ENCODE assay signal across 8 cellular contexts in genomic region chr10:14009315-14010082, GRCh38.
DNase-seq lines count a peak whose midpoint lies in the region; ATAC-seq and TF ChIP-seq lines count a peak whose summit lies in the region.

No MANE protein-coding gene starts in this region.

- peaks cover 4% of the 10 kb centered on the region for H3K23me2 ChIP-seq in H9 (ENCODE audit: insufficient read length, low read depth, low read length, poor library complexity, severe bottlenecking)

- H3K79me2 ChIP-seq in H9 (ENCODE audit: insufficient read depth, low read length): no peaks in the 10 kb centered on the region

- H3K79me1 ChIP-seq in H9 (ENCODE audit: insufficient read depth, low read depth, low read length, poor library complexity, severe bottlenecking): no peaks in the 10 kb centered on the region

- no peaks in the 10 kb centered on the region for H3K36me3 ChIP-seq in neuron (ENCODE audit: insufficient read depth, low read length)

- no peak overlapping the region for H2BK120ac ChIP-seq in H9 (ENCODE audit: low read depth, low read length, poor library complexity, severe bottlenecking)

- no peak overlapping the region for H2AK5ac ChIP-seq in H9 (ENCODE audit: insufficient read length, low read length)

- H3T11ph ChIP-seq in H9 (ENCODE audit: low read length): no peak overlapping the region

- H3K18ac ChIP-seq in H9 (ENCODE audit: insufficient read length, low read depth, low read length): no peak overlapping the region

- peaks cover 11% of the 10 kb centered on the region for H3K4me1 ChIP-seq in H9 (ENCODE audit: insufficient read depth, low read length)
- H3K4me1 ChIP-seq in neuron (ENCODE audit: insufficient read depth, low read length): peaks cover 38% of the 10 kb centered on the region

- H3K4me1 Mint-ChIP-seq in H9: peaks cover 41 to 52% of the 10 kb centered on the region in 2 experiments
- H3K4me1 Mint-ChIP-seq in central memory CD8-positive, alpha-beta T cell: peaks cover 45% of the 10 kb centered on the region

- H2BK5ac ChIP-seq in H9 (ENCODE audit: insufficient read length, low read length): no peak overlapping the region

- no CpG with 5 or more reads among the region's 23 CpGs for WGBS in H9 (ENCODE audit: extremely low coverage, insufficient read length, low lambda C conversion rate)

- peak overlapping the region; percentile 2 for H3K27ac ChIP-seq in H9 (ENCODE audit: insufficient read length, low read depth, low read length)
- H3K27ac ChIP-seq in temporal lobe (ENCODE audit: low read depth, low read length): peak overlapping the region; percentile 27

- H4K5ac ChIP-seq in H9 (ENCODE audit: insufficient read length, low read depth, low read length): no peak overlapping the region

- H3K14ac ChIP-seq in H9 (ENCODE audit: insufficient read depth, low read length): peak overlapping the region; percentile 21; the same call in 1 of the 2 replicates

- no peak overlapping the region for H3K9ac ChIP-seq in H9 (ENCODE audit: extremely low read depth, insufficient read length, low read length)

- no peak for TF ChIP-seq POLR2A in erythroblast (IDR thresholded peaks at IDR 0.05; ENCODE audit: low read length)

- peak; percentile 82 to 86 for ATAC-seq in activated CD4-positive, CD25-positive, alpha-beta regulatory T cell treated with anti-CD3 and anti-CD28 coated beads, Interleukin-2, amount 50 U/mL, for 24 hours
- peak; percentile 86 for ATAC-seq in central memory CD8-positive, alpha-beta T cell (replicated peaks; ENCODE audit: extremely low read depth, poor library complexity, severe bottlenecking)

- no peak overlapping the region for H4K91ac ChIP-seq in H9 (ENCODE audit: insufficient read length, low read depth, low read length)

- no peak overlapping the region for H3K56ac ChIP-seq in H9 (ENCODE audit: insufficient read length, low read depth, low read length)

- H3K9me3 Mint-ChIP-seq in H9: no peaks in the 10 kb centered on the region; a peak in 1 of 5 replicates
- no peaks in the 10 kb centered on the region for H3K9me3 Mint-ChIP-seq in central memory CD8-positive, alpha-beta T cell

- DNase-seq in AG09319 (ENCODE audit: extremely low read depth, low read depth): peak; percentile 73
- no peak for DNase-seq in H9
- peak; percentile 33 to 57 for DNase-seq in central memory CD8-positive, alpha-beta T cell (ENCODE audit: low spot score in 2 of 2)
- DNase-seq in erythroblast (lab: John Stamatoyannopoulos, UW): no peak
- no peak for DNase-seq in hypothalamus (lab: John Stamatoyannopoulos, UW)

- no peaks in the 10 kb centered on the region for H3K9me3 ChIP-seq in H9 (ENCODE audit: control insufficient read depth, low read depth, low read length)
- H3K9me3 ChIP-seq in neuron (ENCODE audit: low read length): no peaks in the 10 kb centered on the region

- H3K36me3 Mint-ChIP-seq in H9 (ENCODE audit: insufficient read depth in 1 of 3, low read depth in 3 of 3): no peaks in the 10 kb centered on the region
- peaks cover 13% of the 10 kb centered on the region for H3K36me3 Mint-ChIP-seq in central memory CD8-positive, alpha-beta T cell (ENCODE audit: insufficient read depth)

- no peak overlapping the region for H3K4ac ChIP-seq in H9 (ENCODE audit: low read depth, low read length)

- peak overlapping the region; percentile 29 to 39; a peak in 4 of 5 replicates for H3K4me3 Mint-ChIP-seq in H9
- peak overlapping the region; percentile 78 for H3K4me3 Mint-ChIP-seq in central memory CD8-positive, alpha-beta T cell

- peak overlapping the region; percentile 40 for H3K4me2 ChIP-seq in H9 (ENCODE audit: insufficient read depth, insufficient read length, low read length)

- H2BK20ac ChIP-seq in H9 (ENCODE audit: low read depth, low read length, poor library complexity, severe bottlenecking): no peak overlapping the region

- H3K27me3 Mint-ChIP-seq in H9 (ENCODE audit: low read depth): peaks cover 3% of the 10 kb centered on the region
- peaks cover 16% of the 10 kb centered on the region for H3K27me3 Mint-ChIP-seq in central memory CD8-positive, alpha-beta T cell

- H4K20me1 ChIP-seq in H9 (ENCODE audit: control insufficient read depth, insufficient read depth, insufficient read length): no peaks in the 10 kb centered on the region

- H3K27ac Mint-ChIP-seq in H9: peak overlapping the region; percentile 67 to 99 (median 95)
- H3K27ac Mint-ChIP-seq in central memory CD8-positive, alpha-beta T cell (ENCODE audit: low read depth): peak overlapping the region; percentile 87

- H4K8ac ChIP-seq in H9 (replicated peaks; ENCODE audit: insufficient read length, low read depth, low read length): no peak overlapping the region

- no peak overlapping the region for H2BK12ac ChIP-seq in H9 (ENCODE audit: insufficient read length, low read depth, low read length)

- H3K23ac ChIP-seq in H9 (ENCODE audit: insufficient read length, low read depth, low read length): no peak overlapping the region

- TF ChIP-seq CTCF in AG09319 (IDR thresholded peaks at IDR 0.05; ENCODE audit: low read depth, low read length) (no peak), H9 (conservative IDR thresholded peaks at IDR 0.05) (no peak)

- H3K27me3 ChIP-seq in H9 (ENCODE audit: insufficient read depth, low read length) (no peaks in the 10 kb centered on the region), neuron (ENCODE audit: insufficient read depth, low read length) (no peaks in the 10 kb centered on the region)

- no peak overlapping the region for H2AFZ ChIP-seq in H9 (ENCODE audit: low read length)
- peak overlapping the region; percentile 70 for H2AFZ ChIP-seq in neuron (ENCODE audit: low read depth, low read length)

- no peak overlapping the region for H2BK15ac ChIP-seq in H9 (ENCODE audit: low read depth, low read length)

- peak overlapping the region; percentile 38 for H3K4me3 ChIP-seq in neuron (ENCODE audit: low read length)

Comparison
In these comparisons a context has a peak if more than half of its experiments do, and no peak if none do; other contexts are left out.
1. DNase-seq: peak in AG09319 (single experiment) and central memory CD8-positive, alpha-beta T cell (2 of 2); none in H9 (single experiment), erythroblast (0 of 2) and hypothalamus (0 of 51).